In the genomic region with DNA sequence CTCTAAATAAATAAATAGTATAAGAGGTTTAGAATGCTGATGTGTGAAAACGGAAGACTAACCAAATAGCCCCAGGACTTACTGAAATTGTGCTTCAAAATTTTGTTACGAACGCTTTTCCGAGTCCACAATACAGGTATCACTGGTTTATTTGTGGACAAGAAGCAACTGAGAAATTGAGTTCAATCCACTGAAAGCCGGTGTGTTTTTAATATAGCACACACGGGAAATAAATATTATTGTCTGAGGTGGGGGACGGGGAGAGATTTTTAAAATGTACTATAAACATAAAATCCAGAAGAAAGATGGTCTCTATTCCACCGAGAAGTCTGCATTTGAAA, we compare ENCODE assay signal across 11 cellular contexts. TPM values are rescaled to one million over a fixed set of nuclear protein-coding genes. Genes with fewer than 3 reads are reported as not detected.
A peak's percentile ranks its signal among the peaks of the same experiment; 100 is the strongest.
DNase-seq lines count a peak whose midpoint lies in the region; ATAC-seq, FAIRE-seq and TF ChIP-seq lines count a peak whose summit lies in the region.
"Had no signal": no experiment of that assay in that cellular context is flagged by ENCODE, and none has a peak within 500 bp of the region (broad histone marks: within the 10 kb centered on the region; RNA-seq: fewer than 3 reads in every experiment).

No MANE protein-coding gene starts in this region.

- H3K9ac ChIP-seq in HUES64 (ENCODE audit: low read depth, low read length): peak overlapping the region; percentile 51; the same call in 1 of the 2 replicates
- no peak overlapping the region for H3K9ac ChIP-seq in endothelial cell of umbilical vein (replicated peaks; ENCODE audit: extremely low read depth, insufficient read depth, low read length)

- FAIRE-seq in A549 (lab: Jason Lieb, UNC) (no peak), endothelial cell of umbilical vein (lab: Jason Lieb, UNC) (no peak)

- no peaks in the 10 kb centered on the region for H3K79me2 ChIP-seq in endothelial cell of umbilical vein (ENCODE audit: control insufficient read depth, insufficient read depth, low read length)

- H3K36me3 ChIP-seq in HUES64 (ENCODE audit: insufficient read depth, low read length): no peaks in the 10 kb centered on the region
- no peaks in the 10 kb centered on the region for H3K36me3 ChIP-seq in endothelial cell of umbilical vein (ENCODE audit: control insufficient read depth in 2 of 2, extremely low read depth in 1 of 2, insufficient read depth in 2 of 2, low read length in 2 of 2)
- H3K36me3 ChIP-seq: colonic mucosa had no signal

- H3K4me1 Mint-ChIP-seq in neural crest cell: peaks cover 26% of the 10 kb centered on the region

- H3K36me3 Mint-ChIP-seq in neural crest cell (ENCODE audit: low read depth): peaks cover 2% of the 10 kb centered on the region

- no peaks in the 10 kb centered on the region for H3K9me3 Mint-ChIP-seq in neural crest cell

- no peak for TF ChIP-seq RAD21 in A549 (conservative IDR thresholded peaks at IDR 0.05 in 1 of 2, IDR thresholded peaks at IDR 0.05 in 1 of 2)

- H3K4me2 ChIP-seq in A549 (peak overlapping the region; percentile 93), endothelial cell of umbilical vein (ENCODE audit: insufficient read depth, low read length) (peak overlapping the region; percentile 48)

- DNase-seq in A549 (ENCODE audit: low read depth in 1 of 2, low spot score in 1 of 2): no peak
- no peak for DNase-seq in endothelial cell of umbilical vein (ENCODE audit: low read depth, low spot score)
- no peak for DNase-seq in neural crest cell (ENCODE audit: low read depth, low spot score)
- no peak for DNase-seq in NCI-H1436 treated with DMSO at 0.1 percent for 48 hours (lab: John Stamatoyannopoulos, UW)
- DNase-seq in kidney tubule cell (ENCODE audit: low spot score): no peak
- no peak for DNase-seq in SIG-M5 (lab: John Stamatoyannopoulos, UW)
- DNase-seq: colonic mucosa; SHP77; stimulated activated CD4-positive, alpha-beta T cell treated with anti-CD3 and anti-CD28 coated beads, Interleukin-4, amount 100 ng/mL, for 24 hours had no signal

- dilution Hi-C loops in endothelial cell of umbilical vein (cut with MboI; ENCODE audit: extremely low pct_ligation_motif_present, low sequenced_read_pairs): no loop called here

- H3K27ac ChIP-seq in A549 (no peak overlapping the region; a peak in 1 of 6 replicates), HUES64 (ENCODE audit: low read depth, low read length) (no peak overlapping the region), endothelial cell of umbilical vein (ENCODE audit: insufficient read depth, low read depth, low read length) (no peak overlapping the region)
- H3K27ac ChIP-seq: colonic mucosa had no signal

- peak overlapping the region; percentile 62 for H3K4me3 Mint-ChIP-seq in neural crest cell

- no peak for TF ChIP-seq POLR2A in A549 (IDR thresholded peaks at IDR 0.05; ENCODE audit: low read length)
- no peak for TF ChIP-seq POLR2A in endothelial cell of umbilical vein (IDR thresholded peaks at IDR 0.05; ENCODE audit: low read depth, low read length)

- H3K27me3 Mint-ChIP-seq in neural crest cell (ENCODE audit: low read depth): peaks cover 80% of the 10 kb centered on the region

- no peak overlapping the region for H3K27ac Mint-ChIP-seq in neural crest cell (ENCODE audit: unreplicated experiment)

- ATAC-seq in A549 (peak in 1 of 2 experiments; percentile 14; a peak in 1 of 6 replicates), HG03439 (IDR thresholded peaks at IDR 0.05; ENCODE audit: unreplicated experiment) (no peak)

- POLR2A ChIA-PET in A549 (lab: Yijun Ruan, JAX): no interaction called here
- POLR2A ChIA-PET in endothelial cell of umbilical vein (lab: Charles Lee): no interaction called here

- H3K9me1 ChIP-seq in endothelial cell of umbilical vein (replicated peaks; ENCODE audit: control insufficient read depth, extremely low read depth, insufficient read depth, low read length): no peaks in the 10 kb centered on the region

- H4K20me1 ChIP-seq in endothelial cell of umbilical vein (replicated peaks; ENCODE audit: control insufficient read depth, extremely low read depth, insufficient read depth, low read length): no peaks in the 10 kb centered on the region

- H3K4me1 ChIP-seq in A549 (0 out of 3 replicates have a peak, but pooled peaks cover 6% of the 10 kb centered on the region), HUES64 (ENCODE audit: insufficient read depth, low read length) (peaks cover 35% of the 10 kb centered on the region), endothelial cell of umbilical vein (ENCODE audit: control insufficient read depth, extremely low read depth, insufficient read depth, low read length) (peaks cover 3% of the 10 kb centered on the region)
- H3K4me1 ChIP-seq: colonic mucosa had no signal

- TF ChIP-seq CTCF in A549 (IDR thresholded peaks at IDR 0.05) (no peak), endothelial cell of umbilical vein (IDR thresholded peaks at IDR 0.05; ENCODE audit: extremely low read depth in 1 of 2, insufficient read depth in 1 of 2, low read depth in 1 of 2, low read length in 2 of 2) (no peak), neural crest cell (conservative IDR thresholded peaks at IDR 0.05) (no peak)

- H3K9me3 ChIP-seq in A549 (no peaks in the 10 kb centered on the region), HUES64 (ENCODE audit: insufficient read depth, low read depth, low read length) (no peaks in the 10 kb centered on the region), endothelial cell of umbilical vein (replicated peaks; ENCODE audit: control insufficient read depth, insufficient read depth, low read length) (no peaks in the 10 kb centered on the region)
- H3K9me3 ChIP-seq: colonic mucosa had no signal

- 6% methylated on average over 8 of the region's 8 CpGs for WGBS in A549 (ENCODE audit: missing lambda C conversion rate)
- 8% methylated on average over 7 of the region's 8 CpGs for WGBS in HUES64

- intact Hi-C loops in endothelial cell of umbilical vein (cut with micrococcal nuclease): loop anchor here (1.0 kb wide), 1 partner anchor 19 kb away; no protein-coding TSS in a partner anchor

- no peak overlapping the region for H2AFZ ChIP-seq in endothelial cell of umbilical vein (ENCODE audit: low read depth, low read length)

- peak overlapping the region; percentile 40 for H3K4me3 ChIP-seq in A549
- H3K4me3 ChIP-seq in HUES64 (ENCODE audit: low read length): peak overlapping the region; percentile 61
- H3K4me3 ChIP-seq in endothelial cell of umbilical vein (replicated peaks in 1 of 3; ENCODE audit: insufficient read depth in 1 of 3, low read depth in 1 of 3, low read length in 3 of 3): no peak overlapping the region

- BruUV-seq in endothelial cell of umbilical vein (replicated peaks; lab: Mats Ljungman, UMichigan): no TSS peak

- H3K27me3 ChIP-seq in HUES64 (ENCODE audit: insufficient read depth, low read length) (peaks cover 37% of the 10 kb centered on the region), endothelial cell of umbilical vein (ENCODE audit: control insufficient read depth in 2 of 2, insufficient read depth in 2 of 2, low read length in 2 of 2) (peaks cover 31 to 63% of the 10 kb centered on the region in 2 experiments)

- CTCF ChIA-PET in A549 (lab: Yijun Ruan, JAX): interaction anchor here (0.6 to 1.1 kb wide), 2 partner anchors 67 to 79 kb away, joined by 3 read pairs; no protein-coding TSS in a partner anchor
- CTCF ChIA-PET in endothelial cell of umbilical vein (lab: Charles Lee): interaction anchor here (0.6 to 1.6 kb wide), 5 partner anchors 9 to 111 kb away, joined by 3 to 4 read pairs (median 4); no protein-coding TSS in a partner anchor

- TF ChIP-seq EP300 in A549 (IDR thresholded peaks at IDR 0.05): no peak

TF ChIP-seq in A549, 52 proteins besides CTCF, POLR2A, EP300 and RAD21:
- TF ChIP-seq ZSCAN20 (CRISPR knock-in tag; IDR thresholded peaks at IDR 0.05): no peak
- 0 out of 2 replicates have a peak, but pooled peaks have one; percentile 50 for TF ChIP-seq CBX8 (IDR thresholded peaks at IDR 0.05)
- TF ChIP-seq, protein P1, sequence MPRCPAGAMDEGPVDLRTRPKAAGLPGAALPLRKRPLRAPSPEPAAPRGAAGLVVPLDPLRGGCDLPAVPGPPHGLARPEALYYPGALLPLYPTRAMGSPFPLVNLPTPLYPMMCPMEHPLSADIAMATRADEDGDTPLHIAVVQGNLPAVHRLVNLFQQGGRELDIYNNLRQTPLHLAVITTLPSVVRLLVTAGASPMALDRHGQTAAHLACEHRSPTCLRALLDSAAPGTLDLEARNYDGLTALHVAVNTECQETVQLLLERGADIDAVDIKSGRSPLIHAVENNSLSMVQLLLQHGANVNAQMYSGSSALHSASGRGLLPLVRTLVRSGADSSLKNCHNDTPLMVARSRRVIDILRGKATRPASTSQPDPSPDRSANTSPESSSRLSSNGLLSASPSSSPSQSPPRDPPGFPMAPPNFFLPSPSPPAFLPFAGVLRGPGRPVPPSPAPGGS (IDR thresholded peaks at IDR 0.05): no peak
TF ChIP-seq in A549: peak in this region for 1.

TF ChIP-seq in endothelial cell of umbilical vein, 7 proteins besides CTCF, POLR2A, EP300 and RAD21 (continues in another document):
- TF ChIP-seq, protein P2, sequence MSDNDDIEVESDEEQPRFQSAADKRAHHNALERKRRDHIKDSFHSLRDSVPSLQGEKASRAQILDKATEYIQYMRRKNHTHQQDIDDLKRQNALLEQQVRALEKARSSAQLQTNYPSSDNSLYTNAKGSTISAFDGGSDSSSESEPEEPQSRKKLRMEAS (IDR thresholded peaks at IDR 0.05; ENCODE audit: insufficient read depth, insufficient read length): no peak
- TF ChIP-seq EZH2 (IDR thresholded peaks at IDR 0.05; ENCODE audit: borderline replicate concordance, low read depth, low read length, severe bottlenecking) (no peak), GATA2 (IDR thresholded peaks at IDR 0.05; ENCODE audit: insufficient read depth, insufficient read length, low read depth, low read length) (no peak), JUN (IDR thresholded peaks at IDR 0.05; ENCODE audit: borderline replicate concordance, insufficient read depth, insufficient read length, low read depth) (no peak)

RNA-seq across cellular contexts. Expression of a gene that starts 0.6 kb away (rescaled TPM):
- 0.11 and 0.14 TPM in 2 replicates for polyA plus RNA-seq in A549 (2011; rRNA removed)
- 0.01 and 0.04 TPM in 2 replicates for polyA plus RNA-seq in A549 (2012; cell fraction: cytosol; rRNA removed)
- 0.01 and 2.4 TPM in 2 replicates for polyA plus RNA-seq in A549 (2012; cell fraction: nucleus; rRNA removed)
- polyA plus RNA-seq in A549 (2017; fragmentation: RNase III; extraction: RNeasy Plus Mini Kit Qiagen cat#74134 plus additional on column Dnase treatment): 0.03 to 0.19 TPM (median 0.08 TPM) in 3 replicates
- polyA minus RNA-seq in A549 (2011; rRNA and poly(A)+ RNA removed): 0.05 and 0.08 TPM in 2 replicates
- polyA plus RNA-seq in HUES64 (2013, experiment 1 of 2): 0.80 TPM
- polyA plus RNA-seq in HUES64 (2013, experiment 2 of 2): 1.1 TPM
- not detected in 2 replicates for total RNA-seq in endothelial cell of umbilical vein
- not detected in 2 replicates for polyA plus RNA-seq in endothelial cell of umbilical vein
- polyA plus RNA-seq in endothelial cell of umbilical vein (2011; cell fraction: cytosol; rRNA removed): not detected in 2 replicates
- not detected in 2 replicates for polyA plus RNA-seq in endothelial cell of umbilical vein (2011; cell fraction: nucleus; rRNA removed)
- not detected in 2 replicates for polyA plus RNA-seq in endothelial cell of umbilical vein (2012)
- polyA minus RNA-seq in endothelial cell of umbilical vein: not detected in 2 replicates
- not detected for polyA minus RNA-seq in endothelial cell of umbilical vein (2011; cell fraction: cytosol; rRNA and poly(A)+ RNA removed)
- not detected in 2 replicates for polyA minus RNA-seq in endothelial cell of umbilical vein (2011; cell fraction: nucleus; rRNA and poly(A)+ RNA removed)
- not detected in 2 replicates for total RNA-seq in neural crest cell

Comparison
In these comparisons a context has a peak if more than half of its experiments do, and no peak if none do; other contexts are left out.
1. H3K4me3 ChIP-seq: peak in A549 (single experiment) and HUES64 (single experiment); none in endothelial cell of umbilical vein (0 of 3).